ENCODE assay signal across 2 cellular contexts in genomic region chr20:4134355-4134834, GRCh38.
A peak's percentile ranks its signal among the peaks of the same experiment; 100 is the strongest.
TF ChIP-seq lines count a peak whose summit lies in the region.

No MANE protein-coding gene starts in this region.

TF ChIP-seq in IMR-90, 13 proteins besides CTCF, POLR2A, EP300 and RAD21:
- no peak for TF ChIP-seq SMC3 (IDR thresholded peaks at IDR 0.05; ENCODE audit: low read depth, low read length)
- TF ChIP-seq CEBPB (IDR thresholded peaks at IDR 0.05; ENCODE audit: low read depth, low read length), result no peak
- no peak for TF ChIP-seq MXI1 (IDR thresholded peaks at IDR 0.05; ENCODE audit: borderline replicate concordance, low read depth, low read length)
- TF ChIP-seq CHD1 (IDR thresholded peaks at IDR 0.05; ENCODE audit: low read depth, low read length), result no peak
- TF ChIP-seq NFE2L2 (IDR thresholded peaks at IDR 0.05; ENCODE audit: low read depth, low read length), result no peak
- no peak for TF ChIP-seq RCOR1 (IDR thresholded peaks at IDR 0.05; ENCODE audit: insufficient replicate concordance, low read length)
- no peak for TF ChIP-seq ELK1 (IDR thresholded peaks at IDR 0.05; ENCODE audit: borderline replicate concordance, low read depth, low read length)
- TF ChIP-seq MAZ (IDR thresholded peaks at IDR 0.05; ENCODE audit: borderline replicate concordance, low read depth, low read length), result no peak
- no peak for TF ChIP-seq BHLHE40 (IDR thresholded peaks at IDR 0.05; ENCODE audit: low read depth, low read length)
- TF ChIP-seq USF2 (IDR thresholded peaks at IDR 0.05; ENCODE audit: low read depth, low read length), result no peak
- no peak for TF ChIP-seq FOS (IDR thresholded peaks at IDR 0.05; ENCODE audit: low read depth, low read length)
- no peak for TF ChIP-seq RFX5 (IDR thresholded peaks at IDR 0.05; ENCODE audit: low read depth, low read length)
- TF ChIP-seq MAFK (IDR thresholded peaks at IDR 0.05; ENCODE audit: low read depth, low read length), result no peak
TF ChIP-seq in IMR-90: peak in this region for 0.

TF ChIP-seq in K562, 482 proteins besides CTCF, POLR2A, EP300 and RAD21:
- TF ChIP-seq ZNF212 (CRISPR knock-in tag; IDR thresholded peaks at IDR 0.05) (no peak), E2F1 (CRISPR knock-in tag; IDR thresholded peaks at IDR 0.05) (no peak), RNF219 (CRISPR knock-in tag; IDR thresholded peaks at IDR 0.05) (no peak), CTBP1 (IDR thresholded peaks at IDR 0.05; ENCODE audit: borderline replicate concordance) (peak; percentile 60; the same call in 1 of the 2 replicates), KDM1A (IDR thresholded peaks at IDR 0.05) (peak in 1 of 2 experiments; percentile 14; a peak in 1 of 4 replicates), ZNF589 (CRISPR knock-in tag; IDR thresholded peaks at IDR 0.05; ENCODE audit: low read depth) (no peak), RCOR1 (IDR thresholded peaks at IDR 0.05; ENCODE audit: borderline replicate concordance in 1 of 2, low read depth in 2 of 2, low read length in 2 of 2) (peak in 1 of 2 experiments; percentile 70; a peak in 2 of 4 replicates)
TF ChIP-seq in K562: peak in this region for 3.
